ENCODE assay signal across 8 cellular contexts in genomic region chr4:1247811-1248261, GRCh38. TPM values are rescaled to one million over a fixed set of nuclear protein-coding genes. Genes with fewer than 3 reads are reported as not detected.
A peak's percentile ranks its signal among the peaks of the same experiment; 100 is the strongest.
DNase-seq lines count a peak whose midpoint lies in the region; ATAC-seq and TF ChIP-seq lines count a peak whose summit lies in the region.

No MANE protein-coding gene starts in this region.

- H3K27ac Mint-ChIP-seq in neural progenitor cell = no peak overlapping the region

- H2AFZ ChIP-seq in PC-9 = peak overlapping the region; percentile 73; the same call in 1 of the 2 replicates
- H2AFZ ChIP-seq in neural progenitor cell (replicated peaks) = peak overlapping the region; percentile 89

- no peak for TF ChIP-seq CTCF in C4-2B (conservative IDR thresholded peaks at IDR 0.05)
- TF ChIP-seq CTCF in PC-9 (conservative IDR thresholded peaks at IDR 0.05) = no peak
- TF ChIP-seq CTCF in neural progenitor cell (IDR thresholded peaks at IDR 0.05) = no peak

- H3K27ac ChIP-seq in C4-2B = peak overlapping the region; percentile 98
- H3K27ac ChIP-seq in PC-9 = no peak overlapping the region
- H3K27ac ChIP-seq in neural progenitor cell = no peak overlapping the region

- no peaks in the 10 kb centered on the region for H3K9me2 ChIP-seq in PC-9 (ENCODE audit: insufficient read depth)

- H3K9me3 Mint-ChIP-seq in neural progenitor cell = peaks cover 23% of the 10 kb centered on the region

- peaks cover 15% of the 10 kb centered on the region for H3K4me1 Mint-ChIP-seq in neural progenitor cell

- POLR2A ChIA-PET in PC-9 (lab: Charles Lee; ENCODE audit: unreplicated experiment) = interaction anchor here (0.7 to 1.1 kb wide), 2 partner anchors 99 to 133 kb away, joined by 6 to 11 read pairs; partner anchors contain the start of gene UVSSA

- H3K9ac ChIP-seq in neural progenitor cell = peak overlapping the region; percentile 89

- H3F3A ChIP-seq in PC-9 (ENCODE audit: insufficient read depth, low read depth) (peaks cover 8% of the 10 kb centered on the region), neural progenitor cell (ENCODE audit: low read depth) (no peaks in the 10 kb centered on the region)

- intact Hi-C loops in PC-9 (cut with micrococcal nuclease; ENCODE audit: unreplicated experiment) = loop anchor here (1.0 to 5.0 kb wide), 6 partner anchors 44 to 236 kb away; partner anchors contain the start of gene FGFRL1

- peaks cover 10% of the 10 kb centered on the region for H3K27me3 Mint-ChIP-seq in neural progenitor cell (ENCODE audit: insufficient read depth, low read depth)

- H3K9me3 ChIP-seq in PC-9 (ENCODE audit: insufficient read depth, low read depth) = peaks cover 7% of the 10 kb centered on the region; the same call in 1 of the 2 replicates
- peaks cover 8% of the 10 kb centered on the region for H3K9me3 ChIP-seq in neural progenitor cell (ENCODE audit: low read depth)

- H3K4me2 ChIP-seq in PC-9 = peak overlapping the region; percentile 97
- peak overlapping the region; percentile 100 for H3K4me2 ChIP-seq in neural progenitor cell

- ATAC-seq in GM21619 (IDR thresholded peaks at IDR 0.05; ENCODE audit: unreplicated experiment) = peak; percentile 14

- no TSS peak for BruUV-seq in PC-9 (replicated peaks; lab: Mats Ljungman, UMichigan)

- H3K79me2 ChIP-seq in PC-9 (ENCODE audit: low read depth) (peaks cover 65% of the 10 kb centered on the region), neural progenitor cell (ENCODE audit: low read depth) (peaks cover 56% of the 10 kb centered on the region)

- DNase-seq in PC-9 = no peak
- DNase-seq in epidermal melanocyte (ENCODE audit: insufficient read length, low spot score) = peak; percentile 43
- DNase-seq in neural progenitor cell (ENCODE audit: low spot score) = no peak
- no peak for DNase-seq in GDM1 (lab: John Stamatoyannopoulos, UW)
- DNase-seq in NCI-H1417 treated with DMSO at 0.1 percent for 48 hours (lab: John Stamatoyannopoulos, UW) = no peak
- DNase-seq in DMS79 (lab: John Stamatoyannopoulos, UW) = no peak

- H4K20me1 ChIP-seq in PC-9 (ENCODE audit: insufficient read depth) (peaks cover 46% of the 10 kb centered on the region), neural progenitor cell (ENCODE audit: low read depth) (peaks cover 50% of the 10 kb centered on the region)

- H3K4me1 ChIP-seq in PC-9 (replicated peaks; ENCODE audit: insufficient read depth) (peaks cover 24% of the 10 kb centered on the region), neural progenitor cell (peaks cover 10% of the 10 kb centered on the region)

- H3K4me3 ChIP-seq in PC-9 (peak overlapping the region; percentile 97), neural progenitor cell (peak overlapping the region; percentile 83)

- peaks cover 26% of the 10 kb centered on the region for H3K36me3 Mint-ChIP-seq in neural progenitor cell

- H3K36me3 ChIP-seq in PC-9 (ENCODE audit: low read depth) (peaks cover 10% of the 10 kb centered on the region; the same call in 1 of the 2 replicates), neural progenitor cell (peaks cover 5% of the 10 kb centered on the region)

- peak overlapping the region; percentile 89 for H3K4me3 Mint-ChIP-seq in neural progenitor cell

- CTCF ChIA-PET in PC-9 (lab: Charles Lee) = interaction anchor here (0.6 kb wide), 1 partner anchor 70 kb away, joined by 7 read pairs; no protein-coding TSS in a partner anchor

- H3K27me3 ChIP-seq in PC-9 (ENCODE audit: insufficient read depth, low read depth) (no peaks in the 10 kb centered on the region), neural progenitor cell (no peaks in the 10 kb centered on the region)

RNA-seq across cellular contexts. Expression of gene CTBP1, which starts 1.1 kb away (rescaled TPM):
- 153 and 184 TPM in 2 replicates for total RNA-seq in PC-9 (2021)
- 171 and 243 TPM in 2 replicates for total RNA-seq in neural progenitor cell (ENCODE audit: low replicate concordance)

RNA-seq across cellular contexts. Expression of gene MAEA, which starts 41.9 kb away (rescaled TPM):
- total RNA-seq in PC-9 (2021) (79.4 and 88.6 TPM in 2 replicates), neural progenitor cell (ENCODE audit: low replicate concordance) (38.2 and 68.6 TPM in 2 replicates)
